ENCODE assay signal across 24 cellular contexts in the genomic region with DNA sequence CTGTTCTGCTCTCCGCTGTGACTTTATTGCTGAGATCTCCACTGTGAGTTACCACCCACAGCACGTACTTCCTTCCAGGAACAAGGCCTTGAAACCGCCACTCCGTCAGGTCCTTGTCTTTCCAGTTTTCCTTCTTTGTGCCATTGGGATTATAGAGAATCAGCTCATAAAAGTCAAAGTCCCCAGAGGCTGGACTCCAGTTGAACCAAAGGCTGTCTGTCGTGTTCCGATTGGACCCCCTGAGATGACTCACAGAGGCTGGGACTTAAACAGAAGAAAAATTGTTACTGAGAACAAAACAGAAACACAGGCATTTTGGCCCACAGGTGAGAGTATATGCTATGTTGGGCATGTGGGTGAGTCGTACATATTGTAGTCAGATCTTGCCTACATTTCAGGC.
A peak's percentile ranks its signal among the peaks of the same experiment; 100 is the strongest.
DNase-seq lines count a peak whose midpoint lies in the region; ATAC-seq, FAIRE-seq and TF ChIP-seq lines count a peak whose summit lies in the region.
"Had no signal": no experiment of that assay in that cellular context is flagged by ENCODE, and none has a peak within 500 bp of the region (broad histone marks: within the 10 kb centered on the region; RNA-seq: fewer than 3 reads in every experiment).

No MANE protein-coding gene starts in this region.

- TF ChIP-seq RAD21 in HepG2 (CRISPR knock-in tag; IDR thresholded peaks at IDR 0.05) (no peak), SK-N-SH (IDR thresholded peaks at IDR 0.05; ENCODE audit: low read length) (no peak)

- BruUV-seq in HepG2 (replicated peaks; lab: Mats Ljungman, UMichigan): no TSS peak

- 61% methylated on average over 7 of the region's 7 CpGs for WGBS in HepG2 (ENCODE audit: low lambda C conversion rate)
- WGBS in right lobe of liver (ENCODE audit: insufficient coverage, low coverage, low lambda C conversion rate, missing lambda C conversion rate): 73% methylated on average over 7 of the region's 7 CpGs
- WGBS in transverse colon (ENCODE audit: low coverage in 1 of 2), 2 donors: 49 to 61% methylated on average over 6 to 7 of the region's 7 CpGs
- 87% methylated on average over 7 of the region's 7 CpGs for WGBS in SK-N-SH (ENCODE audit: low lambda C conversion rate)

- H2AFZ ChIP-seq in HepG2 (ENCODE audit: low read length): no peak overlapping the region
- H2AFZ ChIP-seq in SK-N-SH (ENCODE audit: low read depth): no peak overlapping the region

- TF ChIP-seq CTCF in HepG2 (CRISPR knock-in tag; IDR thresholded peaks at IDR 0.05) (no peak), right lobe of liver (IDR thresholded peaks at IDR 0.05) (no peak), mucosa of descending colon (IDR thresholded peaks at IDR 0.05) (no peak), transverse colon (IDR thresholded peaks at IDR 0.05) (no peak), left ventricle myocardium inferior (IDR thresholded peaks at IDR 0.05; ENCODE audit: borderline replicate concordance) (no peak), SK-N-SH (IDR thresholded peaks at IDR 0.05) (no peak)

- CTCF ChIA-PET in HepG2 (lab: Yijun Ruan, JAX; ENCODE audit: low intra/inter-chr PET ratio, low total read pairs) (no interaction called here), SK-N-SH (lab: Yijun Ruan, JAX) (interaction anchor here (2.5 kb wide), 1 partner anchor 660 kb away, joined by 8 read pairs; no protein-coding TSS in a partner anchor)

- FAIRE-seq in HepG2 (lab: Jason Lieb, UNC): no peak
- FAIRE-seq: GM12891, GM19239, H54 had no signal

- H4K20me1 ChIP-seq in HepG2 (ENCODE audit: insufficient read depth, low read length) (no peaks in the 10 kb centered on the region), SK-N-SH (ENCODE audit: insufficient read depth) (no peaks in the 10 kb centered on the region)

- H3K4me3 ChIP-seq in HepG2 (replicated peaks in 1 of 3; ENCODE audit: insufficient read depth in 1 of 3, low read depth in 2 of 3, low read length in 3 of 3) (no peak overlapping the region), right lobe of liver (no peak overlapping the region), mucosa of descending colon (no peak overlapping the region), transverse colon (no peak overlapping the region), left ventricle myocardium inferior (no peak overlapping the region), SK-N-SH (ENCODE audit: low read depth in 2 of 2, low read length in 1 of 2) (no peak overlapping the region)

- no peaks in the 10 kb centered on the region for H3K9me3 ChIP-seq in HepG2 (ENCODE audit: low read length)
- no peaks in the 10 kb centered on the region for H3K9me3 ChIP-seq in right lobe of liver
- H3K9me3 ChIP-seq in mucosa of descending colon: no peaks in the 10 kb centered on the region
- H3K9me3 ChIP-seq in transverse colon: no peaks in the 10 kb centered on the region
- no peaks in the 10 kb centered on the region for H3K9me3 ChIP-seq in left ventricle myocardium inferior (replicated peaks)
- H3K9me3 ChIP-seq in SK-N-SH: no peaks in the 10 kb centered on the region
- H3K9me3 ChIP-seq: BE2C had no signal

- no peak overlapping the region for H3K4me2 ChIP-seq in HepG2 (ENCODE audit: low read depth, low read length)
- H3K4me2 ChIP-seq in SK-N-SH: no peak overlapping the region
- H3K4me2 ChIP-seq: KMS-11 had no signal

- H3K4me1 ChIP-seq in HepG2 (ENCODE audit: insufficient read depth, low read length): peaks cover 15% of the 10 kb centered on the region
- H3K4me1 ChIP-seq in right lobe of liver: no peaks in the 10 kb centered on the region
- H3K4me1 ChIP-seq in mucosa of descending colon (ENCODE audit: low read depth): no peaks in the 10 kb centered on the region
- no peaks in the 10 kb centered on the region for H3K4me1 ChIP-seq in transverse colon
- peaks cover 2% of the 10 kb centered on the region for H3K4me1 ChIP-seq in left ventricle myocardium inferior
- no peaks in the 10 kb centered on the region for H3K4me1 ChIP-seq in SK-N-SH (ENCODE audit: control insufficient read depth in 1 of 2, insufficient read depth in 2 of 2, low read depth in 1 of 2, low read length in 1 of 2)
- H3K4me1 ChIP-seq: BE2C had no signal

- H3K36me3 ChIP-seq in HepG2 (replicated peaks in 1 of 2; ENCODE audit: control insufficient read depth in 1 of 2, insufficient read depth in 2 of 2, low read length in 2 of 2) (no peaks in the 10 kb centered on the region), right lobe of liver (no peaks in the 10 kb centered on the region), mucosa of descending colon (ENCODE audit: low read depth) (no peaks in the 10 kb centered on the region), transverse colon (no peaks in the 10 kb centered on the region), left ventricle myocardium inferior (peaks cover 44% of the 10 kb centered on the region), SK-N-SH (replicated peaks in 1 of 2; ENCODE audit: control insufficient read depth in 1 of 2, insufficient read depth in 2 of 2, low read length in 1 of 2) (no peaks in the 10 kb centered on the region)

- TF ChIP-seq POLR2A in HepG2 (IDR thresholded peaks at IDR 0.05; ENCODE audit: insufficient read depth in 1 of 2, low read depth in 2 of 2, low read length in 2 of 2) (no peak), right lobe of liver (IDR thresholded peaks at IDR 0.05) (no peak), transverse colon (IDR thresholded peaks at IDR 0.05) (no peak)

- intact Hi-C loops in HepG2 (cut with micrococcal nuclease; ENCODE audit: unreplicated experiment): no loop called here
- intact Hi-C loops in right lobe of liver (cut with DNase I): no loop called here
- intact Hi-C loops in mucosa of descending colon (cut with DNase I, micrococcal nuclease): no loop called here
- intact Hi-C loops in transverse colon (cut with DNase I; ENCODE audit: low total_unique reads): no loop called here
- intact Hi-C loops in left ventricle myocardium inferior (cut with micrococcal nuclease): no loop called here

- H3K27ac ChIP-seq in HepG2 (ENCODE audit: extremely low read length, insufficient read depth, low read length) (no peak overlapping the region), right lobe of liver (no peak overlapping the region), epithelial cell of prostate (no peak overlapping the region), transverse colon (peak overlapping the region in 2 of 4 donors; percentile 15 to 17), left ventricle myocardium inferior (replicated peaks) (no peak overlapping the region), SK-N-SH (ENCODE audit: low read depth in 2 of 2, low read length in 1 of 2) (no peak overlapping the region)
- H3K27ac ChIP-seq: 22Rv1, KMS-11 had no signal

- H3K27me3 ChIP-seq in HepG2 (ENCODE audit: control insufficient read depth in 1 of 2, insufficient read depth in 2 of 2, low read length in 2 of 2) (no peaks in the 10 kb centered on the region), right lobe of liver (no peaks in the 10 kb centered on the region), transverse colon (no peaks in the 10 kb centered on the region), left ventricle myocardium inferior (ENCODE audit: low read depth) (no peaks in the 10 kb centered on the region), SK-N-SH (ENCODE audit: insufficient read depth) (no peaks in the 10 kb centered on the region)
- H3K27me3 ChIP-seq: BE2C had no signal

- no peaks in the 10 kb centered on the region for H3F3A ChIP-seq in SK-N-SH (replicated peaks; ENCODE audit: insufficient read depth)

- peak; percentile 24 for DNase-seq in HepG2 (ENCODE audit: low spot score)
- DNase-seq in right lobe of liver: no peak
- DNase-seq in epithelial cell of prostate (ENCODE audit: low read depth, low spot score): peak; percentile 26
- peak in 2 of 3 donors; percentile 41 to 71 for DNase-seq in mucosa of descending colon
- peak; percentile 57 for DNase-seq in transverse colon
- DNase-seq in left ventricle myocardium inferior: no peak
- DNase-seq in activated effector memory CD4-positive, alpha-beta T cell treated with Interleukin-2 at 50 U/mL for 16 hours: no peak
- no peak for DNase-seq in SK-N-SH
- DNase-seq: ACHN; BE2C; CD8-positive, alpha-beta memory T cell; DMS79 treated with DMSO at 0.1 percent for 48 hours; GF-D8; NCI-H1092 treated with DMSO at 0.1 percent for 48 hours; NCI-H1436; NCI-H187 treated with DMSO at 0.1 percent for 48 hours; NCI-H524; NCI-H774 had no signal

- no peaks in the 10 kb centered on the region for H3K9me2 ChIP-seq in SK-N-SH

- TF ChIP-seq EP300 in HepG2 (IDR thresholded peaks at IDR 0.05; ENCODE audit: low read depth in 2 of 2, low read length in 2 of 2) (no peak), HepG2 (CRISPR knock-in tag; IDR thresholded peaks at IDR 0.05; ENCODE audit: borderline replicate concordance) (no peak), transverse colon (IDR thresholded peaks at IDR 0.05; ENCODE audit: low read depth) (no peak), SK-N-SH (IDR thresholded peaks at IDR 0.05; ENCODE audit: borderline replicate concordance in 1 of 2, low read depth in 1 of 2, low read length in 1 of 2) (no peak)

- POLR2A ChIA-PET in HepG2 (lab: Yijun Ruan, JAX) (no interaction called here), SK-N-SH (lab: Yijun Ruan, JAX) (no interaction called here)

- in situ Hi-C loops in HepG2 (cut with HindIII; ENCODE audit: extremely low pct_ligation_motif_present, low pct_unique_long_range_greater_than_20kb): no loop called here
- in situ Hi-C loops in transverse colon (cut with MboI; ENCODE audit: low pct_ligation_motif_present in 1 of 4, low pct_unique_long_range_greater_than_20kb in 1 of 4, low sequenced_read_pairs in 3 of 4): loop anchor here in 1 of 4 donors (25.0 kb wide), 1 partner anchor 348 kb away; no protein-coding TSS in a partner anchor

- H3K79me2 ChIP-seq in HepG2 (ENCODE audit: insufficient read depth, low read length) (no peaks in the 10 kb centered on the region), SK-N-SH (ENCODE audit: insufficient read depth) (no peaks in the 10 kb centered on the region)

- H3K9ac ChIP-seq in HepG2 (ENCODE audit: insufficient read depth, low read depth, low read length) (no peak overlapping the region), SK-N-SH (no peak overlapping the region)
- H3K9ac ChIP-seq: KMS-11 had no signal

- ATAC-seq in HepG2 (no peak; the same call in 2 of the 3 replicates), right lobe of liver (no peak), mucosa of descending colon (peak; percentile 95)
- ATAC-seq: SK-N-SH treated with all-trans-retinoic acid at 6 μM for 48 hours had no signal

TF ChIP-seq in HepG2, 621 proteins besides CTCF, POLR2A, EP300 and RAD21:
- TF ChIP-seq SPEN (CRISPR knock-in tag; IDR thresholded peaks at IDR 0.05; ENCODE audit: low read depth) (no peak), ZNF34 (CRISPR knock-in tag; IDR thresholded peaks at IDR 0.05; ENCODE audit: borderline replicate concordance) (no peak), ZKSCAN8 (CRISPR knock-in tag; IDR thresholded peaks at IDR 0.05; ENCODE audit: borderline replicate concordance) (no peak), FOSL2 (CRISPR knock-in tag; IDR thresholded peaks at IDR 0.05) (peak; percentile 53)

TF ChIP-seq in SK-N-SH, 30 proteins besides CTCF, POLR2A, EP300 and RAD21 (continues in another document):
- no peak for TF ChIP-seq FOXM1 (IDR thresholded peaks at IDR 0.05; ENCODE audit: low read depth)

Comparison
In these comparisons a context has a peak if more than half of its experiments do, and no peak if none do; other contexts are left out.
1. DNase-seq: peak in HepG2 (single experiment), epithelial cell of prostate (single experiment), mucosa of descending colon (2 of 3) and transverse colon (single experiment); none in right lobe of liver (0 of 3), left ventricle myocardium inferior (single experiment), activated effector memory CD4-positive, alpha-beta T cell treated with Interleukin-2 at 50 U/mL for 16 hours (single experiment) and SK-N-SH (single experiment).